In the genomic region with DNA sequence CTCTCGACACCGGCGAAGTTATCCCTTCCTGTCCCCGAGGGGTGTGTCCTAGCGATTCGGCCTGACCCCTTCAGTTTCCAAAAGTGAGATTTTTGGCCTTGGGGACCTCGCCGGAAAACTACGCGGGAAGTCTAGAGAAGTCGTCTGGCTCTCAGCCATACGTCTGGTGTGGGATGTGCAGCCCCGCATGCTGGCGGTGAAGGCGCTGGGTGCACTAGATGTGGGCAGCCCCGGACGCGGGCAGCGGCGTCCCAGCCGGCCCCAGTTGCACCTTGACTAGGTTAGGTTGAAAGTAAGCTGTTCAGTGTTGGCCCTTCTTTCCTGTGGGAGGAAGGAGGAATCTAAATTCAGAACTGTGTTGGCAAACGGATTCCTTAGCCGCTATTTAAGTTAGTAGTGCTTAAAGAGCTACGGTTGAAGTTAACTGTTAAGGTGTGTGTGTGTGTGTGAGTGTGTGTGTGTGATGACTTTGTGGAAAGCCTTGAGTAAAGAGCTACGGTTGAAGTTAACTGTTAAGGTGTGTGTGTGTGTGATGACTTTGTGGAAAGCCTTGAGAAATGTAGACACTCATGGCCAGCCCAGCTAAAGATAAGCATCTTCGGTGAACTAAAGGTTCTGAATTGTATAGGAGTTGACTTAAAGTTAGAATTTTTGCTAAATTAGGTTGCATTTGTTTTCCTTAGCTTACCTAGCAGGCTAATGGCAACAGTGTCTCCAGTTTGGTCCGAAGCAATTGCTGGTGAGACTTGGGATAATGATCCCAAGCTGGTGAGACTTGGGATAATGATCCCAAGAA, we compare ENCODE assay signal across 8 cellular contexts. TPM values are rescaled to one million over a fixed set of nuclear protein-coding genes. Genes with fewer than 3 reads are reported as not detected.
DNase-seq lines count a peak whose midpoint lies in the region; ATAC-seq and TF ChIP-seq lines count a peak whose summit lies in the region.

No MANE protein-coding gene starts in this region.

- H3K4me1 Mint-ChIP-seq in activated T-helper 2 cell treated with anti-CD3 and anti-CD28 coated beads, Interferon-gamma antibody, Interleukin-2, Interleukin-4, amounts not matched to agents 10 μg/mL and 5 μg/mL and 100 μg/mL, durations not matched to agents 14 hours and 24 hours and 36 hours (ENCODE audit: low read depth) = peaks cover 42% of the 10 kb centered on the region

- DNase-seq in DMS79 (lab: John Stamatoyannopoulos, UW) (peak; percentile 41), HAP-1 (ENCODE audit: low spot score in 2 of 2) (peak; percentile 41 to 64), OCI-LY7 (ENCODE audit: low spot score) (peak; percentile 61), foreskin keratinocyte (peak in 1 of 2 donors; percentile 65), tibial nerve (ENCODE audit: low spot score in 2 of 2) (no peak)
- DNase-seq in activated T-helper 2 cell treated with anti-CD3 and anti-CD28 coated beads, Interferon-gamma antibody, Interleukin-2, Interleukin-4, amounts not matched to agents 10 μg/mL and 5 μg/mL and 100 μg/mL, durations not matched to agents 14 hours and 24 hours and 36 hours (ENCODE audit: low spot score) = peak; percentile 19

- H4K20me1 ChIP-seq in OCI-LY7 (ENCODE audit: insufficient read depth, low read length) = peaks cover 43% of the 10 kb centered on the region

- WGBS in tibial nerve, 2 donors = 4 to 5% methylated on average over 26 to 27 of the region's 27 CpGs

- H3K9me3 ChIP-seq in HAP-1 = no peaks in the 10 kb centered on the region
- H3K9me3 ChIP-seq in OCI-LY7 (ENCODE audit: low read length) = no peaks in the 10 kb centered on the region
- H3K9me3 ChIP-seq in neuron (ENCODE audit: low read length) = no peaks in the 10 kb centered on the region
- no peaks in the 10 kb centered on the region for H3K9me3 ChIP-seq in tibial nerve

- H3K27me3 Mint-ChIP-seq in activated T-helper 2 cell treated with anti-CD3 and anti-CD28 coated beads, Interferon-gamma antibody, Interleukin-2, Interleukin-4, amounts not matched to agents 10 μg/mL and 5 μg/mL and 100 μg/mL, durations not matched to agents 14 hours and 24 hours and 36 hours (ENCODE audit: low read depth) = no peaks in the 10 kb centered on the region

- peaks cover 49% of the 10 kb centered on the region for H3K4me1 ChIP-seq in HAP-1
- peaks cover 42% of the 10 kb centered on the region for H3K4me1 ChIP-seq in OCI-LY7 (ENCODE audit: insufficient read depth, low read length, poor library complexity, severe bottlenecking)
- H3K4me1 ChIP-seq in foreskin keratinocyte = peaks cover 37% of the 10 kb centered on the region
- H3K4me1 ChIP-seq in neuron (ENCODE audit: insufficient read depth, low read length) = peaks cover 28% of the 10 kb centered on the region
- H3K4me1 ChIP-seq in tibial nerve = peaks cover 0 to 60% (median 32%) of the 10 kb centered on the region in 4 donors

- CTCF ChIA-PET in OCI-LY7 (lab: Charles Lee; ENCODE audit: unreplicated experiment) = no interaction called here

- H3K9me3 Mint-ChIP-seq in activated T-helper 2 cell treated with anti-CD3 and anti-CD28 coated beads, Interferon-gamma antibody, Interleukin-2, Interleukin-4, amounts not matched to agents 10 μg/mL and 5 μg/mL and 100 μg/mL, durations not matched to agents 14 hours and 24 hours and 36 hours = no peaks in the 10 kb centered on the region

- H3K36me3 ChIP-seq in HAP-1 (replicated peaks) (no peaks in the 10 kb centered on the region; the same call in 1 of the 2 replicates), OCI-LY7 (ENCODE audit: insufficient read depth, low read length) (0 out of 2 replicates have a peak, but pooled peaks cover 3% of the 10 kb centered on the region), neuron (ENCODE audit: insufficient read depth, low read length) (peaks cover 3% of the 10 kb centered on the region), tibial nerve (no peaks in the 10 kb centered on the region)

- H3K4me2 ChIP-seq in OCI-LY7 (ENCODE audit: low read length) = peak overlapping the region; percentile 92

- peak overlapping the region; percentile 73 for H3K4me3 ChIP-seq in HAP-1
- H3K4me3 ChIP-seq in OCI-LY7 (ENCODE audit: low read depth, low read length, poor library complexity, severe bottlenecking) = peak overlapping the region; percentile 94
- peak overlapping the region; percentile 67 for H3K4me3 ChIP-seq in neuron (ENCODE audit: low read length)
- H3K4me3 ChIP-seq in tibial nerve = peak overlapping the region; percentile 69 to 95 (median 86)

- H3K27ac Mint-ChIP-seq in activated T-helper 2 cell treated with anti-CD3 and anti-CD28 coated beads, Interferon-gamma antibody, Interleukin-2, Interleukin-4, amounts not matched to agents 10 μg/mL and 5 μg/mL and 100 μg/mL, durations not matched to agents 14 hours and 24 hours and 36 hours = peak overlapping the region; percentile 47

- TF ChIP-seq CTCF in OCI-LY7 (conservative IDR thresholded peaks at IDR 0.05; ENCODE audit: low read length) = no peak
- TF ChIP-seq CTCF in foreskin keratinocyte (conservative IDR thresholded peaks at IDR 0.05) = no peak
- peak in 1 of 5 experiments; percentile 4 for TF ChIP-seq CTCF in tibial nerve (IDR thresholded peaks at IDR 0.05)

- no peak for TF ChIP-seq POLR2A in tibial nerve (IDR thresholded peaks at IDR 0.05)

- POLR2A ChIA-PET in OCI-LY7 (lab: Charles Lee) = interaction anchor here (0.7 to 1.3 kb wide), 3 partner anchors 9 to 307 kb away, joined by 3 to 10 read pairs (median 3); no protein-coding TSS in a partner anchor

- ATAC-seq in foreskin keratinocyte (peak; percentile 22), HG03108 (IDR thresholded peaks at IDR 0.05; ENCODE audit: unreplicated experiment) (no peak)

- H3K4me3 Mint-ChIP-seq in activated T-helper 2 cell treated with anti-CD3 and anti-CD28 coated beads, Interferon-gamma antibody, Interleukin-2, Interleukin-4, amounts not matched to agents 10 μg/mL and 5 μg/mL and 100 μg/mL, durations not matched to agents 14 hours and 24 hours and 36 hours (ENCODE audit: low read depth) = peak overlapping the region; percentile 83

- TF ChIP-seq EP300 in tibial nerve (IDR thresholded peaks at IDR 0.05) = no peak

- H3K9me2 ChIP-seq in OCI-LY7 (ENCODE audit: insufficient read depth, low read length) = no peaks in the 10 kb centered on the region

- BruUV-seq in OCI-LY7 (replicated peaks; lab: Mats Ljungman, UMichigan) = TSS peak; percentile 47

- H2AFZ ChIP-seq in OCI-LY7 (ENCODE audit: low read length) (peak overlapping the region; percentile 44), neuron (ENCODE audit: low read depth, low read length) (peak overlapping the region; percentile 60)

- no peaks in the 10 kb centered on the region for H3K27me3 ChIP-seq in HAP-1 (ENCODE audit: low read depth)
- H3K27me3 ChIP-seq in foreskin keratinocyte = no peaks in the 10 kb centered on the region
- H3K27me3 ChIP-seq in neuron (ENCODE audit: insufficient read depth, low read length) = no peaks in the 10 kb centered on the region
- no peaks in the 10 kb centered on the region for H3K27me3 ChIP-seq in tibial nerve

- intact Hi-C loops in OCI-LY7 (cut with micrococcal nuclease; ENCODE audit: unreplicated experiment) = loop anchor here (5.0 to 10.0 kb wide), 4 partner anchors 56 to 1811 kb away; a partner anchor contains a TSS
- intact Hi-C loops in activated T-helper 2 cell treated with anti-CD3 and anti-CD28 coated beads, Interferon-gamma antibody, Interleukin-2, Interleukin-4, amounts not matched to agents 10 μg/mL and 5 μg/mL and 100 μg/mL, durations not matched to agents 14 hours and 24 hours and 36 hours (cut with micrococcal nuclease) = loop anchor here (2.0 to 10.0 kb wide), 3 partner anchors 61 to 306 kb away; a partner anchor contains a TSS

- H3K27ac ChIP-seq in OCI-LY7 (ENCODE audit: low read depth, low read length, poor library complexity, severe bottlenecking) = peak overlapping the region; percentile 69
- H3K27ac ChIP-seq in foreskin keratinocyte = peak overlapping the region; percentile 80
- H3K27ac ChIP-seq in tibial nerve = peak overlapping the region; percentile 85 to 98 (median 94)

- in situ Hi-C loops in HAP-1 (cut with MboI; ENCODE audit: low sequenced_read_pairs) = no loop called here

- H3K79me2 ChIP-seq in OCI-LY7 (ENCODE audit: insufficient read depth, low read depth, low read length) = peaks cover 57% of the 10 kb centered on the region

- peaks cover 3% of the 10 kb centered on the region for H3K36me3 Mint-ChIP-seq in activated T-helper 2 cell treated with anti-CD3 and anti-CD28 coated beads, Interferon-gamma antibody, Interleukin-2, Interleukin-4, amounts not matched to agents 10 μg/mL and 5 μg/mL and 100 μg/mL, durations not matched to agents 14 hours and 24 hours and 36 hours (ENCODE audit: low read depth)

RNA-seq across cellular contexts. Expression of a gene that starts 1.2 kb away (rescaled TPM):
- total RNA-seq in OCI-LY7 (2014; rRNA removed; shearing (Covaris generic)) = 60.6 and 90.0 TPM in 2 replicates
- total RNA-seq in OCI-LY7 (2022) (124 and 134 TPM in 2 replicates), foreskin keratinocyte (183 and 195 TPM in 2 replicates), tibial nerve (100 to 1,000 TPM; 130 to 176 (median 150) TPM)
- total RNA-seq in activated T-helper 2 cell treated with anti-CD3 and anti-CD28 coated beads, Interferon-gamma antibody, Interleukin-2, Interleukin-4, amounts not matched to agents 10 μg/mL and 5 μg/mL and 100 μg/mL, durations not matched to agents 14 hours and 24 hours and 36 hours = 135 and 137 TPM in 2 replicates
- polyA plus RNA-seq in foreskin keratinocyte = 87.7 and 102 TPM in 2 replicates

Comparison
In these comparisons a context has a peak if more than half of its experiments do, and no peak if none do; other contexts are left out.
1. DNase-seq: peak in DMS79 (single experiment), HAP-1 (2 of 2), OCI-LY7 (single experiment) and activated T-helper 2 cell treated with anti-CD3 and anti-CD28 coated beads, Interferon-gamma antibody, Interleukin-2, Interleukin-4, amounts not matched to agents 10 μg/mL and 5 μg/mL and 100 μg/mL, durations not matched to agents 14 hours and 24 hours and 36 hours (single experiment); none in tibial nerve (0 of 2).
2. Peak in every context shown above with its lines, with median percentiles within 50 percentile points of each other: H3K4me3 ChIP-seq and H3K27ac ChIP-seq.